Comparison of ENCODE assay signal across 8 cellular contexts in genomic region chr4:165131247-165131832, GRCh38. TPM values are rescaled to one million over a fixed set of nuclear protein-coding genes. Genes with fewer than 3 reads are reported as not detected.
A peak's percentile ranks its signal among the peaks of the same experiment; 100 is the strongest.
DNase-seq lines count a peak whose midpoint lies in the region; ATAC-seq and TF ChIP-seq lines count a peak whose summit lies in the region.

No MANE protein-coding gene starts in this region.

- intact Hi-C loops in lower lobe of right lung (cut with DNase I) = loop anchor here (5.0 kb wide), 1 partner anchor 336 kb away; no protein-coding TSS in a partner anchor

- no peaks in the 10 kb centered on the region for H3K9me3 ChIP-seq in lower lobe of right lung

- H3K36me3 ChIP-seq in lower lobe of right lung = no peaks in the 10 kb centered on the region

- no peak overlapping the region for H3K27ac ChIP-seq in lower lobe of right lung

- peak; percentile 78 for DNase-seq in Ammon's horn (ENCODE audit: low spot score)
- DNase-seq in NCI-H226 = peak; percentile 22
- peak; percentile 50 to 80 for DNase-seq in activated CD4-positive, alpha-beta T cell treated with anti-CD3 and anti-CD28 coated beads for 4 hours
- peak; percentile 64 for DNase-seq in dedifferentiated amniotic fluid mesenchymal stem cell (ENCODE audit: extremely low spot score)
- DNase-seq in lower lobe of right lung = no peak
- peak; percentile 61 for DNase-seq in stimulated activated CD8-positive, alpha-beta memory T cell treated with anti-CD3 and anti-CD28 coated beads, Interleukin-15, amount 100 ng/mL, for 24 hours (ENCODE audit: low read depth)

- TF ChIP-seq CTCF in lower lobe of right lung (IDR thresholded peaks at IDR 0.05) = peak; percentile 92

- H3K4me3 ChIP-seq in lower lobe of right lung = no peak overlapping the region

- peak; percentile 90 for ATAC-seq in GM18907 (IDR thresholded peaks at IDR 0.05; ENCODE audit: unreplicated experiment)
- ATAC-seq in HG03159 (IDR thresholded peaks at IDR 0.05; ENCODE audit: unreplicated experiment) = peak; percentile 71
- ATAC-seq in lower lobe of right lung = peak; percentile 84 to 86

- H3K27me3 ChIP-seq in lower lobe of right lung (ENCODE audit: low read depth) = no peaks in the 10 kb centered on the region

- no peaks in the 10 kb centered on the region for H3K4me1 ChIP-seq in lower lobe of right lung

RNA-seq across cellular contexts. Expression of gene TMEM192, which starts 18.7 kb away (rescaled TPM):
- 23.3 TPM for total RNA-seq in lower lobe of right lung
